Comparison of ENCODE assay signal across 11 cellular contexts in the genomic region with DNA sequence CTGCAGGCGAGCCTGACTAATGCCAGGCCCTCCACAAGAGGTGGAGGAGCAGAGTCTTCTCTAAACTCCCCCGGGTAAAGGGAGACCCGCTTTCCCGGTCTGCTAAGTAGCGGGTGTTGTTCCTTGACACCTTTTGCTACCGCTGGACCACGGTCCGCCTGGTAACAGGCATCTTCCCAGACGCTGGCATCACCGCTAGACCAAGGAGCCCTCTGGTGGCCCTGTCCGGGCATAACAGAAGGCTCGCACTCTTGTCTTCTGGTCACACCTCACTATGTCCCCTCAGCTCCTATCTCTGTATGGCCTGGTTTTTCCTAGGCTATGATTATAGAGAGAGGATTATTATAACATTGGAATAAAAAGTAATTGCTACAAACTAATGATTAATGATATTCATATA. TPM values are rescaled to one million over a fixed set of nuclear protein-coding genes. Genes with fewer than 3 reads are reported as not detected.
DNase-seq lines count a peak whose midpoint lies in the region; ATAC-seq and TF ChIP-seq lines count a peak whose summit lies in the region.
"Not testable (repeated sequence)": the region's sequence is repeated elsewhere in the genome, so short reads cannot be mapped to it uniquely, and the experiment has no call there.
"Had no signal": no experiment of that assay in that cellular context is flagged by ENCODE, and none has a peak within 500 bp of the region (broad histone marks: within the 10 kb centered on the region; RNA-seq: fewer than 3 reads in every experiment).

No MANE protein-coding gene starts in this region.

- H3K9me2 ChIP-seq in MM.1S (replicated peaks; ENCODE audit: insufficient read depth, low read length) = not testable (repeated sequence)

- H3K27ac Mint-ChIP-seq in Caco-2 (ENCODE audit: unreplicated experiment); WTC11; effector memory CD8-positive, alpha-beta T cell; neural progenitor cell: not testable (repeated sequence)

- not testable (repeated sequence) for TF ChIP-seq POLR2A in testis (IDR thresholded peaks at IDR 0.05)

- not testable (repeated sequence) for H3K27me3 Mint-ChIP-seq in Caco-2 (ENCODE audit: insufficient read depth, unreplicated experiment)
- H3K27me3 Mint-ChIP-seq in WTC11 (ENCODE audit: low read depth) = peaks cover 20% of the 10 kb centered on the region
- peaks cover 38 to 76% of the 10 kb centered on the region in 2 donors for H3K27me3 Mint-ChIP-seq in effector memory CD8-positive, alpha-beta T cell
- H3K27me3 Mint-ChIP-seq in neural progenitor cell (ENCODE audit: insufficient read depth, low read depth) = peaks cover 11% of the 10 kb centered on the region

- H3K27me3 ChIP-seq in Caco-2 (replicated peaks; ENCODE audit: control insufficient read depth, insufficient read depth, low read length); neural progenitor cell; testis: not testable (repeated sequence)
- H3K27me3 ChIP-seq in MM.1S (replicated peaks; ENCODE audit: insufficient read depth, low read length) (peaks cover 75% of the 10 kb centered on the region), left ventricle myocardium inferior (ENCODE audit: low read depth) (peaks cover 88% of the 10 kb centered on the region)

- H3K4me3 Mint-ChIP-seq in Caco-2 (ENCODE audit: unreplicated experiment); WTC11; effector memory CD8-positive, alpha-beta T cell; neural progenitor cell: not testable (repeated sequence)

- WGBS in testis, 2 donors = 55 to 60% methylated on average over 2 to 12 of the region's 12 CpGs

- H3F3A ChIP-seq in MM.1S (ENCODE audit: insufficient read depth, low read length); neural progenitor cell (ENCODE audit: low read depth): not testable (repeated sequence)

- TF ChIP-seq CTCF in Caco-2 (IDR thresholded peaks at IDR 0.05; ENCODE audit: insufficient read depth in 1 of 2, low read depth in 1 of 2, low read length in 1 of 2, severe bottlenecking in 1 of 2, unreplicated experiment in 1 of 2) (peak in 1 of 2 experiments; percentile 57), MM.1S (IDR thresholded peaks at IDR 0.05; ENCODE audit: low read length) (peak; percentile 30), WTC11 (IDR thresholded peaks at IDR 0.05) (peak; percentile 44), left ventricle myocardium inferior (IDR thresholded peaks at IDR 0.05; ENCODE audit: borderline replicate concordance) (peak; percentile 44), neural progenitor cell (IDR thresholded peaks at IDR 0.05) (peak; percentile 41), testis (IDR thresholded peaks at IDR 0.05) (peak in 1 of 3 experiments; percentile 18)

- CTCF ChIA-PET in Caco-2 (lab: Charles Lee) = not testable (repeated sequence)
- CTCF ChIA-PET in WTC11 (lab: Charles Lee) = interaction anchor here (14.0 kb wide), 1 partner anchor 21 kb away, joined by 162 read pairs; no protein-coding TSS in a partner anchor

- not testable (repeated sequence) for H3K9me3 Mint-ChIP-seq in Caco-2 (ENCODE audit: unreplicated experiment); WTC11; effector memory CD8-positive, alpha-beta T cell; neural progenitor cell

- not testable (repeated sequence) for H3K79me2 ChIP-seq in MM.1S (ENCODE audit: low read length); neural progenitor cell (ENCODE audit: low read depth)

- H2AFZ ChIP-seq in MM.1S (ENCODE audit: low read length); neural progenitor cell (replicated peaks): not testable (repeated sequence)

- not testable (repeated sequence) for H3K27ac ChIP-seq in MM.1S (ENCODE audit: low read length); left ventricle myocardium inferior (replicated peaks); neural progenitor cell; testis

- intact Hi-C loops in Caco-2 (cut with micrococcal nuclease; ENCODE audit: unreplicated experiment); left ventricle myocardium inferior (cut with micrococcal nuclease); testis (cut with DNase I; ENCODE audit: low total_unique reads): not testable (repeated sequence)

- H3K9ac ChIP-seq in MM.1S (ENCODE audit: low read length); neural progenitor cell: not testable (repeated sequence)

- H3K36me3 ChIP-seq in Caco-2 (ENCODE audit: control insufficient read depth, insufficient read depth, low read length); MM.1S (replicated peaks; ENCODE audit: insufficient read depth, low read length); left ventricle myocardium inferior; neural progenitor cell; testis (ENCODE audit: low read depth, missing control alignments): not testable (repeated sequence)

- H3K9me3 ChIP-seq in Caco-2; MM.1S (replicated peaks; ENCODE audit: insufficient read depth, low read length); left ventricle myocardium inferior (replicated peaks); neural progenitor cell (ENCODE audit: low read depth); testis: not testable (repeated sequence)

- H4K20me1 ChIP-seq in MM.1S (ENCODE audit: insufficient read depth, low read length); neural progenitor cell (ENCODE audit: low read depth): not testable (repeated sequence)

- not testable (repeated sequence) for H3K4me2 ChIP-seq in MM.1S (ENCODE audit: low read depth, low read length); neural progenitor cell

- not testable (repeated sequence) for BruUV-seq in Caco-2 (replicated peaks; lab: Mats Ljungman, UMichigan)

- DNase-seq in Caco-2 (peak; percentile 59 to 69), WTC11 (ENCODE audit: low spot score) (peak; percentile 78), left ventricle myocardium inferior (peak; percentile 45), testis (peak; percentile 37)
- DNase-seq in MM.1S; neural progenitor cell (ENCODE audit: low spot score): not testable (repeated sequence)
- peak; percentile 54 for DNase-seq in activated naive CD4-positive, alpha-beta T cell treated with Interleukin-2 at 50 U/mL for 16 hours
- peak in 2 of 3 experiments; percentile 9 to 26 for DNase-seq in effector memory CD8-positive, alpha-beta T cell

- H3K36me3 Mint-ChIP-seq in Caco-2 (ENCODE audit: insufficient read depth, unreplicated experiment); WTC11; effector memory CD8-positive, alpha-beta T cell (ENCODE audit: insufficient read depth); neural progenitor cell: not testable (repeated sequence)

- POLR2A ChIA-PET in Caco-2 (lab: Charles Lee); WTC11 (lab: Charles Lee): not testable (repeated sequence)

- H3K4me1 Mint-ChIP-seq in Caco-2 (ENCODE audit: low read depth, unreplicated experiment); WTC11; effector memory CD8-positive, alpha-beta T cell (ENCODE audit: low read depth in 2 of 2): not testable (repeated sequence)
- peaks cover 10% of the 10 kb centered on the region for H3K4me1 Mint-ChIP-seq in neural progenitor cell

- not testable (repeated sequence) for H3K4me3 ChIP-seq in Caco-2 (ENCODE audit: low read depth, low read length); MM.1S (ENCODE audit: low read length); left ventricle myocardium inferior; neural progenitor cell; testis

- H3K4me1 ChIP-seq in Caco-2; MM.1S (ENCODE audit: low read length); left ventricle myocardium inferior; neural progenitor cell; testis: not testable (repeated sequence)

- ATAC-seq in WTC11; effector memory CD8-positive, alpha-beta T cell (replicated peaks): not testable (repeated sequence)

RNA-seq across cellular contexts. Expression of gene PNPLA5, which starts 12.6 kb away (rescaled TPM):
- total RNA-seq in Caco-2 (2022) = not detected in 2 replicates
- total RNA-seq in WTC11 (2021) = 5.3 to 5.9 TPM (median 5.3 TPM) in 3 replicates
- total RNA-seq in left ventricle myocardium inferior = not detected
- total RNA-seq in neural progenitor cell (ENCODE audit: low replicate concordance) = 0.11 and 0.22 TPM in 2 replicates
- not detected for total RNA-seq in testis
- polyA plus RNA-seq in testis (ENCODE audit: insufficient read depth, low read depth, low replicate concordance) = not detected
- total RNA-seq: mononuclear cell, Peyer's patch, posterior vena cava had no signal

RNA-seq across cellular contexts. Expression of gene PNPLA3, which starts 19.2 kb away (rescaled TPM):
- total RNA-seq in Caco-2 (2022) (3.5 and 5.0 TPM in 2 replicates), WTC11 (2021) (17.9 to 19.8 TPM (median 19.6 TPM) in 3 replicates), left ventricle myocardium inferior (not detected), neural progenitor cell (ENCODE audit: low replicate concordance) (4.8 and 9.0 TPM in 2 replicates), testis (1 to 10 TPM in 1 of 2 donors, under 1 TPM in 1; 0.93 to 1.7 TPM)
- 0.53 TPM for polyA plus RNA-seq in testis (ENCODE audit: insufficient read depth, low read depth, low replicate concordance)
- total RNA-seq: mononuclear cell had no signal

RNA-seq across cellular contexts. Expression of gene SULT4A1, which starts 42.1 kb away (rescaled TPM):
- total RNA-seq in Caco-2 (2022) = not detected in 2 replicates
- 12.5 to 13.0 TPM (median 12.6 TPM) in 3 replicates for total RNA-seq in WTC11 (2021)
- total RNA-seq in left ventricle myocardium inferior = 0.08 TPM
- 14.2 and 15.7 TPM in 2 replicates for total RNA-seq in neural progenitor cell (ENCODE audit: low replicate concordance)
- 10 to 100 TPM; 10.3 to 11.9 TPM for total RNA-seq in testis
- polyA plus RNA-seq in testis (ENCODE audit: insufficient read depth, low read depth, low replicate concordance) = 11.2 TPM
- total RNA-seq: mononuclear cell, posterior vena cava had no signal

RNA-seq across cellular contexts. Expression of gene SAMM50, which starts 50.8 kb away (rescaled TPM):
- total RNA-seq in Caco-2 (2022) (59.9 and 66.4 TPM in 2 replicates), WTC11 (2021) (59.3 to 72.1 TPM (median 62.1 TPM) in 3 replicates), left ventricle myocardium inferior (72.0 TPM), neural progenitor cell (ENCODE audit: low replicate concordance) (45.5 and 48.5 TPM in 2 replicates), testis (10 to 100 TPM; 41.5 to 50.3 TPM)
- 71.1 TPM for polyA plus RNA-seq in testis (ENCODE audit: insufficient read depth, low read depth, low replicate concordance)

Comparison
In these comparisons a context has a peak if more than half of its experiments do, and no peak if none do; other contexts are left out.
1. RNA of gene SULT4A1, which starts 42.1 kb away (total RNA-seq): 14.2 to 15.7 TPM in neural progenitor cell, 12.5 to 13.0 TPM in WTC11 and 10.3 to 11.9 TPM in testis; 0.08 TPM in left ventricle myocardium inferior (single experiment) and not detected in Caco-2; every median in the first group is over 10 times any median in the second.